8 cellular contexts compared by ENCODE assay signal in genomic region chr16:28881565-28881964, GRCh38. TPM values are rescaled to one million over a fixed set of nuclear protein-coding genes. Genes with fewer than 3 reads are reported as not detected.
A peak's percentile ranks its signal among the peaks of the same experiment; 100 is the strongest.
DNase-seq lines count a peak whose midpoint lies in the region; ATAC-seq and TF ChIP-seq lines count a peak whose summit lies in the region.
"Not testable (repeated sequence)": the region's sequence is repeated elsewhere in the genome, so short reads cannot be mapped to it uniquely, and the experiment has no call there.
"Had no signal": no experiment of that assay in that cellular context is flagged by ENCODE, and none has a peak within 500 bp of the region (broad histone marks: within the 10 kb centered on the region; RNA-seq: fewer than 3 reads in every experiment).

No MANE protein-coding gene starts in this region.

- not testable (repeated sequence) for H3K9me3 Mint-ChIP-seq in CD4-positive, alpha-beta T cell; T-cell; activated CD4-positive, alpha-beta memory T cell treated with anti-CD3 and anti-CD28 coated beads, Interleukin-2, amount 10 ng/mL, durations not matched to agents 7 days and 5 days; activated naive CD8-positive, alpha-beta T cell treated with anti-CD3 and anti-CD28 coated beads, Interleukin-2, amount 50 U/mL, for 24 hours; natural killer cell treated with Interleukin-12 subunit alpha and Interleukin-12 subunit beta and Interleukin-15 and Interleukin-18, amount 100 ng/mL, for 72 hours

- H3K27ac Mint-ChIP-seq in CD4-positive, alpha-beta T cell; T-cell; activated CD4-positive, alpha-beta memory T cell treated with anti-CD3 and anti-CD28 coated beads, Interleukin-2, amount 10 ng/mL, durations not matched to agents 7 days and 5 days; activated naive CD8-positive, alpha-beta T cell treated with anti-CD3 and anti-CD28 coated beads, Interleukin-2, amount 50 U/mL, for 24 hours: not testable (repeated sequence)
- peak overlapping the region in 1 of 2 donors; percentile 62 for H3K27ac Mint-ChIP-seq in natural killer cell treated with Interleukin-12 subunit alpha and Interleukin-12 subunit beta and Interleukin-15 and Interleukin-18, amount 100 ng/mL, for 72 hours

- not testable (repeated sequence) for H3K36me3 Mint-ChIP-seq in CD4-positive, alpha-beta T cell (ENCODE audit: low read depth); T-cell; activated CD4-positive, alpha-beta memory T cell treated with anti-CD3 and anti-CD28 coated beads, Interleukin-2, amount 10 ng/mL, durations not matched to agents 7 days and 5 days (ENCODE audit: low read depth); activated naive CD8-positive, alpha-beta T cell treated with anti-CD3 and anti-CD28 coated beads, Interleukin-2, amount 50 U/mL, for 24 hours (ENCODE audit: low read depth); natural killer cell treated with Interleukin-12 subunit alpha and Interleukin-12 subunit beta and Interleukin-15 and Interleukin-18, amount 100 ng/mL, for 72 hours

- in situ Hi-C loops in gastrocnemius medialis (cut with MboI; ENCODE audit: low sequenced_read_pairs in 4 of 4): not testable (repeated sequence)

- POLR2A ChIA-PET in CD4-positive, alpha-beta T cell (lab: Charles Lee); T-cell (lab: Charles Lee): not testable (repeated sequence)
- POLR2A ChIA-PET in activated CD4-positive, alpha-beta memory T cell treated with anti-CD3 and anti-CD28 coated beads, Interleukin-2, amount 10 ng/mL, durations not matched to agents 7 days and 5 days (lab: Charles Lee): interaction anchor here (4.0 kb wide), 1 partner anchor 17 kb away, joined by 36 read pairs; the partner anchor contains the start of gene SH2B1

- TF ChIP-seq POLR2A in gastrocnemius medialis (IDR thresholded peaks at IDR 0.05): not testable (repeated sequence)

- not testable (repeated sequence) for H3K9me3 ChIP-seq in CD4-positive, alpha-beta T cell (ENCODE audit: control insufficient read depth, low read length); gastrocnemius medialis

- not testable (repeated sequence) for ATAC-seq in CD4-positive, alpha-beta T cell (ENCODE audit: poor library complexity); T-cell (replicated peaks in 1 of 4); activated naive CD8-positive, alpha-beta T cell treated with anti-CD3 and anti-CD28 coated beads, Interleukin-2, amount 50 U/mL, for 24 hours; Right ventricle myocardium inferior; natural killer cell treated with Interleukin-12 subunit alpha and Interleukin-12 subunit beta and Interleukin-15 and Interleukin-18, amount 100 ng/mL, for 72 hours; gastrocnemius medialis

- not testable (repeated sequence) for TF ChIP-seq CTCF in CD4-positive, alpha-beta T cell (IDR thresholded peaks at IDR 0.05); gastrocnemius medialis (IDR thresholded peaks at IDR 0.05 in 4 of 5, conservative IDR thresholded peaks at IDR 0.05 in 1 of 5)

- not testable (repeated sequence) for H3K27ac ChIP-seq in CD4-positive, alpha-beta T cell (ENCODE audit: low read depth, low read length)
- peak overlapping the region; percentile 83 to 92 (median 90) for H3K27ac ChIP-seq in gastrocnemius medialis

- not testable (repeated sequence) for H3K36me3 ChIP-seq in gastrocnemius medialis

- H3K27me3 ChIP-seq in CD4-positive, alpha-beta T cell (ENCODE audit: control insufficient read depth, insufficient read depth, low read length); gastrocnemius medialis: not testable (repeated sequence)

- not testable (repeated sequence) for H3K4me1 Mint-ChIP-seq in CD4-positive, alpha-beta T cell (ENCODE audit: low read depth)
- peaks cover 5 to 16% (median 6%) of the 10 kb centered on the region in 3 donors for H3K4me1 Mint-ChIP-seq in T-cell
- peaks cover 35% of the 10 kb centered on the region for H3K4me1 Mint-ChIP-seq in activated CD4-positive, alpha-beta memory T cell treated with anti-CD3 and anti-CD28 coated beads, Interleukin-2, amount 10 ng/mL, durations not matched to agents 7 days and 5 days
- H3K4me1 Mint-ChIP-seq in activated naive CD8-positive, alpha-beta T cell treated with anti-CD3 and anti-CD28 coated beads, Interleukin-2, amount 50 U/mL, for 24 hours: peaks cover 21% of the 10 kb centered on the region
- H3K4me1 Mint-ChIP-seq in natural killer cell treated with Interleukin-12 subunit alpha and Interleukin-12 subunit beta and Interleukin-15 and Interleukin-18, amount 100 ng/mL, for 72 hours (ENCODE audit: low read depth in 2 of 2): peaks cover 21 to 27% of the 10 kb centered on the region in 2 donors

- H3K27me3 Mint-ChIP-seq in CD4-positive, alpha-beta T cell; T-cell; activated CD4-positive, alpha-beta memory T cell treated with anti-CD3 and anti-CD28 coated beads, Interleukin-2, amount 10 ng/mL, durations not matched to agents 7 days and 5 days; activated naive CD8-positive, alpha-beta T cell treated with anti-CD3 and anti-CD28 coated beads, Interleukin-2, amount 50 U/mL, for 24 hours; natural killer cell treated with Interleukin-12 subunit alpha and Interleukin-12 subunit beta and Interleukin-15 and Interleukin-18, amount 100 ng/mL, for 72 hours: not testable (repeated sequence)

- H3K4me1 ChIP-seq in gastrocnemius medialis: peaks cover 23 to 52% of the 10 kb centered on the region in 2 donors

- H3K4me3 Mint-ChIP-seq in CD4-positive, alpha-beta T cell: peak overlapping the region; percentile 86
- H3K4me3 Mint-ChIP-seq in T-cell: peak overlapping the region; percentile 75 to 87 (median 85)
- H3K4me3 Mint-ChIP-seq in activated CD4-positive, alpha-beta memory T cell treated with anti-CD3 and anti-CD28 coated beads, Interleukin-2, amount 10 ng/mL, durations not matched to agents 7 days and 5 days: peak overlapping the region; percentile 88
- peak overlapping the region; percentile 5 for H3K4me3 Mint-ChIP-seq in activated naive CD8-positive, alpha-beta T cell treated with anti-CD3 and anti-CD28 coated beads, Interleukin-2, amount 50 U/mL, for 24 hours
- peak overlapping the region; percentile 84 for H3K4me3 Mint-ChIP-seq in natural killer cell treated with Interleukin-12 subunit alpha and Interleukin-12 subunit beta and Interleukin-15 and Interleukin-18, amount 100 ng/mL, for 72 hours

- CTCF ChIA-PET in CD4-positive, alpha-beta T cell (lab: Charles Lee): interaction anchor here (1.0 kb wide), 1 partner anchor 64 kb away, joined by 5 read pairs; no protein-coding TSS in a partner anchor
- CTCF ChIA-PET in T-cell (lab: Charles Lee): not testable (repeated sequence)
- CTCF ChIA-PET in activated CD4-positive, alpha-beta memory T cell treated with anti-CD3 and anti-CD28 coated beads, Interleukin-2, amount 10 ng/mL, durations not matched to agents 7 days and 5 days (lab: Charles Lee): interaction anchor here (1.3 kb wide), 1 partner anchor 63 kb away, joined by 4 read pairs; no protein-coding TSS in a partner anchor

- intact Hi-C loops in CD4-positive, alpha-beta T cell (cut with DNase I, micrococcal nuclease): loop anchor here in 1 of 2 experiments (2.0 kb wide), 1 partner anchor 43 kb away; the partner anchor contains the start of gene RABEP2
- intact Hi-C loops in Right ventricle myocardium inferior (cut with DNase I) (loop anchor here (5.0 kb wide), 1 partner anchor 46 kb away; the partner anchor contains the start of gene RABEP2), gastrocnemius medialis (cut with DNase I; ENCODE audit: low total_unique reads) (loop anchor here (2.0 kb wide), 1 partner anchor 43 kb away; the partner anchor contains the start of gene RABEP2)

- H3K4me3 ChIP-seq in gastrocnemius medialis: not testable (repeated sequence)

- not testable (repeated sequence) for DNase-seq in CD4-positive, alpha-beta T cell; T-cell; activated CD4-positive, alpha-beta memory T cell treated with anti-CD3 and anti-CD28 coated beads, Interleukin-2, amount 10 ng/mL, durations not matched to agents 7 days and 5 days; activated naive CD8-positive, alpha-beta T cell treated with anti-CD3 and anti-CD28 coated beads, Interleukin-2, amount 50 U/mL, for 24 hours; natural killer cell treated with Interleukin-12 subunit alpha and Interleukin-12 subunit beta and Interleukin-15 and Interleukin-18, amount 100 ng/mL, for 72 hours (ENCODE audit: low spot score); gastrocnemius medialis
- DNase-seq in Right ventricle myocardium inferior (ENCODE audit: missing footprints): peak; percentile 9

RNA-seq across cellular contexts. Expression of gene ATP2A1, which starts 3.3 kb away (rescaled TPM):
- under 1 TPM; 0.56 to 0.77 TPM for total RNA-seq in CD4-positive, alpha-beta T cell
- total RNA-seq in T-cell: 1 to 10 TPM in 2 of 5 donors, under 1 TPM in 3; 0.82 to 1.6 (median 0.95) TPM
- 1 to 10 TPM; 1.6 to 2.5 TPM for total RNA-seq in activated CD4-positive, alpha-beta memory T cell treated with anti-CD3 and anti-CD28 coated beads, Interleukin-2, amount 10 ng/mL, durations not matched to agents 7 days and 5 days
- total RNA-seq in Right ventricle myocardium inferior: 0.11 TPM
- 1 to 10 TPM; 1.4 to 5.0 TPM for total RNA-seq in natural killer cell treated with Interleukin-12 subunit alpha and Interleukin-12 subunit beta and Interleukin-15 and Interleukin-18, amount 100 ng/mL, for 72 hours
- total RNA-seq in gastrocnemius medialis: 100 to 1,000 TPM; 380 to 909 (median 764) TPM

RNA-seq across cellular contexts. Expression of gene SH2B1, which starts 17.9 kb away (rescaled TPM):
- total RNA-seq in CD4-positive, alpha-beta T cell: 10 to 100 TPM; 50.6 to 58.9 TPM
- total RNA-seq in T-cell (100 to 1,000 TPM in 3 of 5 donors, 10 to 100 TPM in 2; 90.5 to 127 (median 120) TPM), Right ventricle myocardium inferior (41.3 TPM), gastrocnemius medialis (10 to 100 TPM; 13.9 to 28.5 (median 20.6) TPM)
- total RNA-seq in activated CD4-positive, alpha-beta memory T cell treated with anti-CD3 and anti-CD28 coated beads, Interleukin-2, amount 10 ng/mL, durations not matched to agents 7 days and 5 days: 10 to 100 TPM; 44.4 to 45.1 TPM
- 10 to 100 TPM; 41.6 to 82.8 TPM for total RNA-seq in natural killer cell treated with Interleukin-12 subunit alpha and Interleukin-12 subunit beta and Interleukin-15 and Interleukin-18, amount 100 ng/mL, for 72 hours

RNA-seq across cellular contexts. Expression of gene TUFM, which starts 35.4 kb away (rescaled TPM):
- total RNA-seq in CD4-positive, alpha-beta T cell: 100 to 1,000 TPM; 102 to 103 TPM
- total RNA-seq in T-cell (100 to 1,000 TPM in 4 of 5 donors, 10 to 100 TPM in 1; 90.2 to 131 (median 105) TPM), Right ventricle myocardium inferior (252 TPM), gastrocnemius medialis (100 to 1,000 TPM; 140 to 196 (median 167) TPM)
- total RNA-seq in activated CD4-positive, alpha-beta memory T cell treated with anti-CD3 and anti-CD28 coated beads, Interleukin-2, amount 10 ng/mL, durations not matched to agents 7 days and 5 days: 100 to 1,000 TPM; 107 TPM
- total RNA-seq in natural killer cell treated with Interleukin-12 subunit alpha and Interleukin-12 subunit beta and Interleukin-15 and Interleukin-18, amount 100 ng/mL, for 72 hours: 100 to 1,000 TPM; 183 to 358 TPM

RNA-seq across cellular contexts. Expression of gene RABEP2, which starts 43.5 kb away (rescaled TPM):
- total RNA-seq in CD4-positive, alpha-beta T cell: 10 to 100 TPM; 23.3 to 23.4 TPM
- total RNA-seq in T-cell: 10 to 100 TPM; 26.9 to 35.5 (median 33.5) TPM
- 10 to 100 TPM; 15.7 to 16.5 TPM for total RNA-seq in activated CD4-positive, alpha-beta memory T cell treated with anti-CD3 and anti-CD28 coated beads, Interleukin-2, amount 10 ng/mL, durations not matched to agents 7 days and 5 days
- total RNA-seq in Right ventricle myocardium inferior: 22.3 TPM
- total RNA-seq in natural killer cell treated with Interleukin-12 subunit alpha and Interleukin-12 subunit beta and Interleukin-15 and Interleukin-18, amount 100 ng/mL, for 72 hours: 10 to 100 TPM; 38.4 to 42.5 TPM
- 10 to 100 TPM in 1 of 4 donors, 1 to 10 TPM in 3; 2.9 to 13.9 (median 6.4) TPM for total RNA-seq in gastrocnemius medialis

RNA-seq across cellular contexts. Expression of gene CD19, which starts 50.2 kb away (rescaled TPM):
- under 1 TPM; 0.14 to 0.27 TPM for total RNA-seq in CD4-positive, alpha-beta T cell
- total RNA-seq in T-cell (10 to 100 TPM in 1 of 5 donors, 1 to 10 TPM in 3, under 1 TPM in 1; 0.82 to 11.9 (median 3.5) TPM), Right ventricle myocardium inferior (not detected), gastrocnemius medialis (not detected)
- not detected for total RNA-seq in activated CD4-positive, alpha-beta memory T cell treated with anti-CD3 and anti-CD28 coated beads, Interleukin-2, amount 10 ng/mL, durations not matched to agents 7 days and 5 days
- total RNA-seq in natural killer cell treated with Interleukin-12 subunit alpha and Interleukin-12 subunit beta and Interleukin-15 and Interleukin-18, amount 100 ng/mL, for 72 hours: 1 to 10 TPM in 1 of 2 donors, not detected in 1; 1.7 TPM
- total RNA-seq: H4 had no signal

Comparison
In these comparisons a context has a peak if more than half of its experiments do, and no peak if none do; other contexts are left out.
1. H3K4me3 Mint-ChIP-seq: peak in every context shown above with its lines; median percentile 88 in activated CD4-positive, alpha-beta memory T cell treated with anti-CD3 and anti-CD28 coated beads, Interleukin-2, amount 10 ng/mL, durations not matched to agents 7 days and 5 days; 86 in CD4-positive, alpha-beta T cell; 85 in T-cell; 84 in natural killer cell treated with Interleukin-12 subunit alpha and Interleukin-12 subunit beta and Interleukin-15 and Interleukin-18, amount 100 ng/mL, for 72 hours; 5 in activated naive CD8-positive, alpha-beta T cell treated with anti-CD3 and anti-CD28 coated beads, Interleukin-2, amount 50 U/mL, for 24 hours.
2. RNA of gene ATP2A1, which starts 3.3 kb away (total RNA-seq): 380 to 909 TPM in gastrocnemius medialis; 1.4 to 5.0 TPM in natural killer cell treated with Interleukin-12 subunit alpha and Interleukin-12 subunit beta and Interleukin-15 and Interleukin-18, amount 100 ng/mL, for 72 hours, 1.6 to 2.5 TPM in activated CD4-positive, alpha-beta memory T cell treated with anti-CD3 and anti-CD28 coated beads, Interleukin-2, amount 10 ng/mL, durations not matched to agents 7 days and 5 days, 0.82 to 1.6 TPM in T-cell, 0.56 to 0.77 TPM in CD4-positive, alpha-beta T cell and 0.11 TPM in Right ventricle myocardium inferior (single experiment); every median in the first group is over 10 times any median in the second.